Comparison of ENCODE assay signal across 8 cellular contexts in the genomic region with DNA sequence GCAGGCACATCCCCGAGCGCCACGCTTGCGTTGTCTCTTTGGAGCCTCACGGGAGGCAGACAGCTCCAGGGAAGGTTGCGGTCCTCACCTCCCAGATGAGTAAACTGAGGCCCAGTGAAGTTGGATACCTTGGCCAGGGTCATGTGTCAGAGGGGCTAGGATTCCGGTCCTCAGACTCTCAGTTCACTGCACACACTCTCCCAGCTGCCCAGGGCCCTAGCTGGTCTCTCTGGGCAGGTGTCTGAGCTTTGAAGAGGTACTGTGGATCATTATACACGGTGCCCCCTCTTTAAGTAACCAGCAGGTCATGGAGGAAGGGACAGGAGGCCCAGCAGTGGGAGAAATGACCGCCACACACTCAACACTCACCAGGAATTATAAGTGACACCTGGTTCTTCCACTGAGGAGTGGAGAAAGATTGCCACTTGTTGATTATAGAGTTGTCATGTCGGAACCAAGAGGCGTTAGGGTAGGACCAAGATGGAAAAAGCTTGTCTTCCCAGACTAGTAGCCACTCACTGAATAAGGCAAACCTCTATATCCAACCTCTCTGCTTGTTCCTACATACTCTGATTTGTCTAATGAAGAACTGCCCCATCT. TPM values are rescaled to one million over a fixed set of nuclear protein-coding genes. Genes with fewer than 3 reads are reported as not detected.
DNase-seq lines count a peak whose midpoint lies in the region; ATAC-seq and TF ChIP-seq lines count a peak whose summit lies in the region.

No MANE protein-coding gene starts in this region.

- peaks cover 14% of the 10 kb centered on the region; the same call in 1 of the 2 replicates for H3K79me2 ChIP-seq in KMS-11 (ENCODE audit: insufficient read depth, low read depth)

- no peaks in the 10 kb centered on the region for H3K36me3 ChIP-seq in KMS-11 (ENCODE audit: insufficient read depth)

- H3K4me1 Mint-ChIP-seq in dendritic cell treated with granulocyte-macrophage colony-stimulating factor and Interleukin-4, amounts not matched to agents 40 ng/mL and 50 ng/mL, for 4 days (ENCODE audit: low read depth): peaks cover 34% of the 10 kb centered on the region
- peaks cover 29 to 31% of the 10 kb centered on the region in 2 donors for H3K4me1 Mint-ChIP-seq in natural killer cell treated with Interleukin-12 subunit alpha and Interleukin-12 subunit beta and Interleukin-15 and Interleukin-18, amount 100 ng/mL, for 72 hours (ENCODE audit: low read depth in 2 of 2)

- H3K27me3 Mint-ChIP-seq in dendritic cell treated with granulocyte-macrophage colony-stimulating factor and Interleukin-4, amounts not matched to agents 40 ng/mL and 50 ng/mL, for 4 days: no peaks in the 10 kb centered on the region
- H3K27me3 Mint-ChIP-seq in natural killer cell treated with Interleukin-12 subunit alpha and Interleukin-12 subunit beta and Interleukin-15 and Interleukin-18, amount 100 ng/mL, for 72 hours: no peaks in the 10 kb centered on the region

- peak overlapping the region; percentile 83 for H3K4me2 ChIP-seq in KMS-11

- no peak for DNase-seq in natural killer cell treated with Interleukin-12 subunit alpha and Interleukin-12 subunit beta and Interleukin-15 and Interleukin-18, amount 100 ng/mL, for 72 hours (ENCODE audit: low spot score)
- DNase-seq in RKO (ENCODE audit: low spot score): no peak
- no peak for DNase-seq in NCI-H510A treated with DMSO at 0.1 percent for 48 hours (lab: John Stamatoyannopoulos, UW)

- no peaks in the 10 kb centered on the region for H3K27me3 ChIP-seq in KMS-11 (ENCODE audit: insufficient read depth, low read depth)

- H2AFZ ChIP-seq in KMS-11 (ENCODE audit: low read depth): peak overlapping the region; percentile 71

- intact Hi-C loops in dendritic cell treated with granulocyte-macrophage colony-stimulating factor and Interleukin-4, amounts not matched to agents 40 ng/mL and 50 ng/mL, for 4 days (cut with micrococcal nuclease): loop anchor here (5.0 kb wide), 1 partner anchor 39 kb away; a partner anchor contains a TSS

- TF ChIP-seq CTCF in KMS-11 (conservative IDR thresholded peaks at IDR 0.05; ENCODE audit: low read depth, low read length): no peak

- peak overlapping the region; percentile 19; the same call in 1 of the 2 replicates for H3K27ac ChIP-seq in KMS-11

- peak in 1 of 2 donors; percentile 4 for ATAC-seq in natural killer cell treated with Interleukin-12 subunit alpha and Interleukin-12 subunit beta and Interleukin-15 and Interleukin-18, amount 100 ng/mL, for 72 hours
- ATAC-seq in HG02623 (IDR thresholded peaks at IDR 0.05; ENCODE audit: unreplicated experiment) (no peak), HG03025 (IDR thresholded peaks at IDR 0.05; ENCODE audit: low FRiP score, unreplicated experiment) (no peak)

- peaks cover 8% of the 10 kb centered on the region for H3K4me1 ChIP-seq in KMS-11 (ENCODE audit: low read depth, poor library complexity, severe bottlenecking)

- H3K9ac ChIP-seq in KMS-11: peak overlapping the region; percentile 77

- H3K4me3 Mint-ChIP-seq in dendritic cell treated with granulocyte-macrophage colony-stimulating factor and Interleukin-4, amounts not matched to agents 40 ng/mL and 50 ng/mL, for 4 days: peak overlapping the region; percentile 88
- peak overlapping the region; percentile 97 for H3K4me3 Mint-ChIP-seq in natural killer cell treated with Interleukin-12 subunit alpha and Interleukin-12 subunit beta and Interleukin-15 and Interleukin-18, amount 100 ng/mL, for 72 hours

- H3K9me3 Mint-ChIP-seq in dendritic cell treated with granulocyte-macrophage colony-stimulating factor and Interleukin-4, amounts not matched to agents 40 ng/mL and 50 ng/mL, for 4 days: no peaks in the 10 kb centered on the region
- no peaks in the 10 kb centered on the region for H3K9me3 Mint-ChIP-seq in natural killer cell treated with Interleukin-12 subunit alpha and Interleukin-12 subunit beta and Interleukin-15 and Interleukin-18, amount 100 ng/mL, for 72 hours

- H4K20me1 ChIP-seq in KMS-11 (ENCODE audit: insufficient read depth): no peaks in the 10 kb centered on the region

- H3K36me3 Mint-ChIP-seq in dendritic cell treated with granulocyte-macrophage colony-stimulating factor and Interleukin-4, amounts not matched to agents 40 ng/mL and 50 ng/mL, for 4 days (ENCODE audit: low read depth): peaks cover 70% of the 10 kb centered on the region
- H3K36me3 Mint-ChIP-seq in natural killer cell treated with Interleukin-12 subunit alpha and Interleukin-12 subunit beta and Interleukin-15 and Interleukin-18, amount 100 ng/mL, for 72 hours: no peaks in the 10 kb centered on the region

- H3K4me3 ChIP-seq in GM08714 (ENCODE audit: low read length): peak overlapping the region; percentile 89
- peak overlapping the region; percentile 87 for H3K4me3 ChIP-seq in KMS-11 (IDR thresholded peaks at IDR 0.05; ENCODE audit: insufficient read depth, low read depth, low read length)

- H3K27ac Mint-ChIP-seq in dendritic cell treated with granulocyte-macrophage colony-stimulating factor and Interleukin-4, amounts not matched to agents 40 ng/mL and 50 ng/mL, for 4 days: peak overlapping the region; percentile 88
- peak overlapping the region; percentile 80 to 95 for H3K27ac Mint-ChIP-seq in natural killer cell treated with Interleukin-12 subunit alpha and Interleukin-12 subunit beta and Interleukin-15 and Interleukin-18, amount 100 ng/mL, for 72 hours

RNA-seq across cellular contexts. Expression of a gene that starts 0.6 kb away (rescaled TPM):
- 100 to 1,000 TPM; 132 to 176 TPM for total RNA-seq in natural killer cell treated with Interleukin-12 subunit alpha and Interleukin-12 subunit beta and Interleukin-15 and Interleukin-18, amount 100 ng/mL, for 72 hours

RNA-seq across cellular contexts. Expression of a gene that starts 18.1 kb away (rescaled TPM):
- 10 to 100 TPM; 12.5 to 20.5 TPM for total RNA-seq in natural killer cell treated with Interleukin-12 subunit alpha and Interleukin-12 subunit beta and Interleukin-15 and Interleukin-18, amount 100 ng/mL, for 72 hours

RNA-seq across cellular contexts. Expression of a gene that starts 38.1 kb away (rescaled TPM):
- total RNA-seq in natural killer cell treated with Interleukin-12 subunit alpha and Interleukin-12 subunit beta and Interleukin-15 and Interleukin-18, amount 100 ng/mL, for 72 hours: 100 to 1,000 TPM; 286 to 393 TPM

RNA-seq across cellular contexts. Expression of a gene that starts 45.1 kb away (rescaled TPM):
- 10 to 100 TPM in 1 of 2 donors, 1 to 10 TPM in 1; 8.7 to 14.2 TPM for total RNA-seq in natural killer cell treated with Interleukin-12 subunit alpha and Interleukin-12 subunit beta and Interleukin-15 and Interleukin-18, amount 100 ng/mL, for 72 hours

RNA-seq across cellular contexts. Expression of a gene that starts 53.2 kb away (rescaled TPM):
- 1 to 10 TPM; 2.5 to 5.1 TPM for total RNA-seq in natural killer cell treated with Interleukin-12 subunit alpha and Interleukin-12 subunit beta and Interleukin-15 and Interleukin-18, amount 100 ng/mL, for 72 hours
